Comparison of ENCODE assay signal across 9 cellular contexts in genomic region chr5:127870914-127871313, GRCh38.
DNase-seq lines count a peak whose midpoint lies in the region; ATAC-seq and TF ChIP-seq lines count a peak whose summit lies in the region.
"Had no signal": no experiment of that assay in that cellular context is flagged by ENCODE, and none has a peak within 500 bp of the region (broad histone marks: within the 10 kb centered on the region; RNA-seq: fewer than 3 reads in every experiment).

No MANE protein-coding gene starts in this region.

- no peak for TF ChIP-seq POLR2A in ovary (IDR thresholded peaks at IDR 0.05)

- intact Hi-C loops in ovary (cut with DNase I) = no loop called here

- TF ChIP-seq CTCF in choroid plexus epithelial cell (conservative IDR thresholded peaks at IDR 0.05; ENCODE audit: low read depth, low read length) (no peak), ovary (IDR thresholded peaks at IDR 0.05) (no peak), brain microvascular endothelial cell (IDR thresholded peaks at IDR 0.05; ENCODE audit: low read depth, low read length, missing control alignments) (no peak)

- H3K27me3 ChIP-seq in ovary (no peaks in the 10 kb centered on the region), brain microvascular endothelial cell (replicated peaks) (no peaks in the 10 kb centered on the region)

- peak; percentile 44 for DNase-seq in choroid plexus epithelial cell (ENCODE audit: low read depth)
- DNase-seq in ovary = peak; percentile 59 to 86 (median 69)
- DNase-seq in NCI-H1694 treated with DMSO at 0.1 percent for 48 hours (lab: John Stamatoyannopoulos, UW) = no peak
- DNase-seq in activated T-cell treated with anti-CD3 and anti-CD28 coated beads, Interleukin-2, amount 50 U/mL, for 1 hour = no peak
- DNase-seq in brain microvascular endothelial cell = no peak
- no peak for DNase-seq in HPDE6-E6E7 (ENCODE audit: extremely low spot score)

- in situ Hi-C loops in brain microvascular endothelial cell (cut with HindIII; ENCODE audit: low pct_ligation_motif_present, low sequenced_read_pairs) = no loop called here

- TF ChIP-seq EP300 in ovary (IDR thresholded peaks at IDR 0.05) = no peak

- H3K36me3 ChIP-seq in ovary = no peaks in the 10 kb centered on the region
- H3K36me3 ChIP-seq in brain microvascular endothelial cell (replicated peaks) = no peaks in the 10 kb centered on the region

- no peaks in the 10 kb centered on the region for H3K9me3 ChIP-seq in ovary

- H3K4me3 ChIP-seq in choroid plexus epithelial cell (ENCODE audit: low read depth, low read length) (no peak overlapping the region), ovary (no peak overlapping the region), brain microvascular endothelial cell (ENCODE audit: low read depth, low read length) (no peak overlapping the region)

- H3K27ac ChIP-seq in ovary = no peak overlapping the region
- no peak overlapping the region for H3K27ac ChIP-seq in brain microvascular endothelial cell
- H3K27ac ChIP-seq: parathyroid adenoma had no signal

- peaks cover 4% of the 10 kb centered on the region for H3K4me1 ChIP-seq in ovary (ENCODE audit: insufficient read depth)

- WGBS in ovary, 3 donors = 20 to 24% (median 21%) methylated on average over 4 of the region's 4 CpGs

- ATAC-seq in GM18858 (IDR thresholded peaks at IDR 0.05; ENCODE audit: unreplicated experiment) (peak; percentile 39), HG03039 (IDR thresholded peaks at IDR 0.05; ENCODE audit: unreplicated experiment) (peak; percentile 42)

Comparison
In these comparisons a context has a peak if more than half of its experiments do, and no peak if none do; other contexts are left out.
1. DNase-seq: peak in choroid plexus epithelial cell (single experiment) and ovary (5 of 5); none in NCI-H1694 treated with DMSO at 0.1 percent for 48 hours (single experiment), activated T-cell treated with anti-CD3 and anti-CD28 coated beads, Interleukin-2, amount 50 U/mL, for 1 hour (single experiment), brain microvascular endothelial cell (single experiment) and HPDE6-E6E7 (single experiment).